In genomic region chr12:68227356-68227755, GRCh38 we compare ENCODE assay signal across 20 cellular contexts. TPM values are rescaled to one million over a fixed set of nuclear protein-coding genes. Genes with fewer than 3 reads are reported as not detected.
DNase-seq lines count a peak whose midpoint lies in the region; ATAC-seq, FAIRE-seq and TF ChIP-seq lines count a peak whose summit lies in the region.
"Had no signal": no experiment of that assay in that cellular context is flagged by ENCODE, and none has a peak within 500 bp of the region (broad histone marks: within the 10 kb centered on the region; RNA-seq: fewer than 3 reads in every experiment).

No MANE protein-coding gene starts in this region.

- H3K4me1 Mint-ChIP-seq in neural progenitor cell = peaks cover 19% of the 10 kb centered on the region

- H3K9me3 ChIP-seq in hepatocyte (ENCODE audit: low read depth) (no peaks in the 10 kb centered on the region), sigmoid colon (no peaks in the 10 kb centered on the region), neural progenitor cell (ENCODE audit: low read depth) (no peaks in the 10 kb centered on the region)
- H3K9me3 ChIP-seq: BLaER1 had no signal

- no peak overlapping the region for H3K4me2 ChIP-seq in hepatocyte
- no peak overlapping the region for H3K4me2 ChIP-seq in neural progenitor cell
- H3K4me2 ChIP-seq: BLaER1 had no signal

- peak in 1 of 4 donors; percentile 61 for TF ChIP-seq EP300 in sigmoid colon (IDR thresholded peaks at IDR 0.05)

- no peak overlapping the region for H3K4me3 Mint-ChIP-seq in neural progenitor cell
- H3K4me3 Mint-ChIP-seq: CD8-positive, alpha-beta memory T cell; HFFc6 had no signal

- no peak for ATAC-seq in HG03354 (IDR thresholded peaks at IDR 0.05; ENCODE audit: poor library complexity, severe bottlenecking, unreplicated experiment)
- no peak for ATAC-seq in HG03378 (IDR thresholded peaks at IDR 0.05; ENCODE audit: unreplicated experiment)
- ATAC-seq: HCT116 had no signal

- H4K20me1 ChIP-seq in hepatocyte (ENCODE audit: insufficient read depth, poor library complexity, severe bottlenecking) = no peaks in the 10 kb centered on the region
- no peaks in the 10 kb centered on the region for H4K20me1 ChIP-seq in neural progenitor cell (ENCODE audit: low read depth)
- H4K20me1 ChIP-seq: BLaER1 had no signal

- peaks cover 5% of the 10 kb centered on the region for H3K27me3 Mint-ChIP-seq in neural progenitor cell (ENCODE audit: insufficient read depth, low read depth)

- H3K9me2 ChIP-seq in hepatocyte (replicated peaks; ENCODE audit: insufficient read depth) = no peaks in the 10 kb centered on the region

- H3K79me2 ChIP-seq in hepatocyte = no peaks in the 10 kb centered on the region
- H3K79me2 ChIP-seq in neural progenitor cell (ENCODE audit: low read depth) = no peaks in the 10 kb centered on the region

- H2AFZ ChIP-seq in hepatocyte = no peak overlapping the region
- H2AFZ ChIP-seq in neural progenitor cell (replicated peaks) = no peak overlapping the region

- intact Hi-C loops in sigmoid colon (cut with DNase I) = no loop called here

- H3K4me1 ChIP-seq in hepatocyte (ENCODE audit: insufficient read depth) (no peaks in the 10 kb centered on the region), sigmoid colon (peaks cover 0 to 43% (median 25%) of the 10 kb centered on the region in 4 donors), neural progenitor cell (peaks cover 4% of the 10 kb centered on the region)
- H3K4me1 ChIP-seq: BLaER1 had no signal

- H3K27me3 ChIP-seq in hepatocyte = no peaks in the 10 kb centered on the region
- H3K27me3 ChIP-seq in sigmoid colon = no peaks in the 10 kb centered on the region
- H3K27me3 ChIP-seq in neural progenitor cell = no peaks in the 10 kb centered on the region
- H3K27me3 ChIP-seq: BLaER1 had no signal

- TF ChIP-seq POLR2A in sigmoid colon (IDR thresholded peaks at IDR 0.05) = no peak

- no peaks in the 10 kb centered on the region for H3K36me3 ChIP-seq in hepatocyte (replicated peaks; ENCODE audit: insufficient read depth, low read depth)
- no peaks in the 10 kb centered on the region for H3K36me3 ChIP-seq in sigmoid colon
- no peaks in the 10 kb centered on the region for H3K36me3 ChIP-seq in neural progenitor cell
- H3K36me3 ChIP-seq: BLaER1 had no signal

- H3F3A ChIP-seq in neural progenitor cell (ENCODE audit: low read depth) = no peaks in the 10 kb centered on the region

- H3K9me3 Mint-ChIP-seq in neural progenitor cell = no peaks in the 10 kb centered on the region
- H3K9me3 Mint-ChIP-seq: CD8-positive, alpha-beta memory T cell; HFFc6 had no signal

- H3K9ac ChIP-seq in neural progenitor cell = no peak overlapping the region
- H3K9ac ChIP-seq: BLaER1 had no signal

- no peak overlapping the region for H3K27ac Mint-ChIP-seq in neural progenitor cell
- H3K27ac Mint-ChIP-seq: HFFc6 had no signal

- FAIRE-seq in D721Med (lab: Jason Lieb, UNC) = peak; percentile 92

- DNase-seq in D721Med (ENCODE audit: insufficient read length, low spot score) (no peak), NCI-H82 (lab: John Stamatoyannopoulos, UW) (peak; percentile 92), hepatocyte (ENCODE audit: low spot score) (no peak), sigmoid colon (no peak), neural progenitor cell (ENCODE audit: low spot score) (no peak)
- DNase-seq: 8988T; CD8-positive, alpha-beta memory T cell; COR-L47; GDM1; GOT3; H7; HFFc6 had no signal

- 34% methylated on average over 3 of the region's 3 CpGs for WGBS in hepatocyte (ENCODE audit: low lambda C conversion rate, missing lambda C conversion rate)
- 30 to 62% methylated on average over 3 of the region's 3 CpGs for WGBS in sigmoid colon, 2 donors

- H3K4me3 ChIP-seq in hepatocyte (no peak overlapping the region), sigmoid colon (no peak overlapping the region), neural progenitor cell (no peak overlapping the region)
- H3K4me3 ChIP-seq: BLaER1 had no signal

- TF ChIP-seq CTCF in D721Med (IDR thresholded peaks at IDR 0.05; ENCODE audit: insufficient read depth, missing control alignments) (no peak), hepatocyte (IDR thresholded peaks at IDR 0.05; ENCODE audit: poor library complexity) (no peak), sigmoid colon (IDR thresholded peaks at IDR 0.05) (no peak), neural progenitor cell (IDR thresholded peaks at IDR 0.05) (no peak)

- H3K36me3 Mint-ChIP-seq in neural progenitor cell = no peaks in the 10 kb centered on the region

- H3K27ac ChIP-seq in hepatocyte (peak overlapping the region; percentile 23), sigmoid colon (peak overlapping the region in 3 of 4 donors; percentile 65 to 67 (median 66)), neural progenitor cell (no peak overlapping the region)
- H3K27ac ChIP-seq: BLaER1 had no signal

RNA-seq across cellular contexts. Expression of gene IL26, which starts 1.7 kb away (rescaled TPM):
- not detected in 2 replicates for total RNA-seq in hepatocyte
- polyA plus RNA-seq in hepatocyte = not detected in 2 replicates
- total RNA-seq in sigmoid colon = under 1 TPM in 1 of 4 donors, not detected in 3; 0.36 TPM
- polyA plus RNA-seq in sigmoid colon = under 1 TPM in 1 of 3 donors, not detected in 2; 0.22 TPM
- total RNA-seq in neural progenitor cell (ENCODE audit: low replicate concordance) = not detected in 2 replicates
- total RNA-seq: A673, Daoy, H7, HFFc6, HT-29 had no signal
- polyA plus RNA-seq: AG04450 had no signal

RNA-seq across cellular contexts. Expression of gene IL22, which starts 26.0 kb away (rescaled TPM):
- not detected in 2 replicates for total RNA-seq in hepatocyte
- polyA plus RNA-seq in hepatocyte = not detected in 2 replicates
- not detected for total RNA-seq in sigmoid colon
- polyA plus RNA-seq in sigmoid colon = 1 to 10 TPM in 1 of 3 donors, not detected in 2; 1.2 TPM
- not detected in 2 replicates for total RNA-seq in neural progenitor cell (ENCODE audit: low replicate concordance)
- total RNA-seq: A673, Daoy, H7, HFFc6, HT-29 had no signal
- polyA plus RNA-seq: AG04450; CD8-positive, alpha-beta memory T cell had no signal
